ENCODE assay signal across 8 cellular contexts in the genomic region with DNA sequence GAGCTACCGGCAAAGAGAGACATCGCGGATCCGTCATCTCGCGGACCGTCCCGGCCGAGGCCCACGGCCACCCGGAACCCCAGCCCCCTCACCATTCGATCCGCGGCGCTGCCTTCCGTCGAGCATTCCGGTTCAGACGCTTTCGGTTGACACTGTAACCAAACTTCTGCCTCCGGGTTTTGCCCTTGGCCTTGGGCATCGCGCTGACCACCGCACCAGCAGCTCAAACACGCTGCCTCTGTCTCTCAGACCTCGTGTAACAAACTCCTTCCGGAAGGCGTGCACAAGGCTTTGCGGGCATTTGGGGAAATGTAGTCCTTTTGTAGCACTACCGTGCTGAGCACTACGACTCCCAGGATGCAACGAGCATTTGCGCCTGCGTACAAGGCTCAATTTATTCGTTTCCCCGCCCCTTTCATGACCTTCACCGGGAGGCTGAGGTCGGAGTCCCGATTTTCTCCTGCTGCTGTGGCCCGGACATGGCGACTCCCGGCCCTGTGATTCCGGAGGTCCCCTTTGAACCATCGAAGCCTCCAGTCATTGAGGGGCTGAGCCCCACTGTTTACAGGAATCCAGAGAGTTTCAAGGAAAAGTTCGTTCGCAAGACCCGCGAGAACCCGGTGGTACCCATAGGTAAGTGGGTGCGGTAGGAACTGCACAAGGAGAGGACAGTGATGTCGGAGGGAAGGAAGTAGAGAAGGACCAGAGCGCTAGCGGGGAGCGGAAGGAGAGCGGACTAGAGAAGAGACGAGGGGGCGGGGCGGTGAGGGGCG.
A peak's percentile ranks its signal among the peaks of the same experiment; 100 is the strongest.
DNase-seq lines count a peak whose midpoint lies in the region; ATAC-seq lines count a peak whose summit lies in the region.

A gene with protein sequence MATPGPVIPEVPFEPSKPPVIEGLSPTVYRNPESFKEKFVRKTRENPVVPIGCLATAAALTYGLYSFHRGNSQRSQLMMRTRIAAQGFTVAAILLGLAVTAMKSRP (plus strand): TSS at position 411 of the 773 bp plus-strand sequence. CDS start 69 bp downstream, at position 480.
A gene with protein sequence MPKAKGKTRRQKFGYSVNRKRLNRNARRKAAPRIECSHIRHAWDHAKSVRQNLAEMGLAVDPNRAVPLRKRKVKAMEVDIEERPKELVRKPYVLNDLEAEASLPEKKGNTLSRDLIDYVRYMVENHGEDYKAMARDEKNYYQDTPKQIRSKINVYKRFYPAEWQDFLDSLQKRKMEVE (minus strand): TSS at position 258 of the 773 bp plus-strand sequence. CDS start 59 bp downstream, at position 199.

- ATAC-seq in GM19023 (IDR thresholded peaks at IDR 0.05; ENCODE audit: unreplicated experiment) (peak; percentile 87), HG03280 (IDR thresholded peaks at IDR 0.05; ENCODE audit: unreplicated experiment) (peak; percentile 90)

- DNase-seq in AG08396 (ENCODE audit: low spot score) (peak; percentile 97), NCI-H345 treated with DMSO at 0.1 percent for 48 hours (lab: John Stamatoyannopoulos, UW; ENCODE audit: unreplicated experiment) (peak; percentile 97), iris pigment epithelial cell (ENCODE audit: low read depth) (peak; percentile 99)
- DNase-seq in activated CD4-positive, CD25-positive, alpha-beta regulatory T cell (lab: John Stamatoyannopoulos, UW), result peak; percentile 97 to 98 (median 98)
- DNase-seq in central memory CD4-positive, alpha-beta T cell, result peak; percentile 98
- peak; percentile 97 to 100 for DNase-seq in stimulated activated CD4-positive, alpha-beta T cell treated with anti-CD3 and anti-CD28 coated beads, Interleukin-12 subunit alpha, Interleukin-12 subunit beta, amount 100 ng/mL, for 24 hours (ENCODE audit: low read depth in 2 of 2)

Comparison
In these comparisons a context has a peak if more than half of its experiments do, and no peak if none do; other contexts are left out.
1. Peak in every context shown above with its lines: DNase-seq and ATAC-seq.